In the genomic region with DNA sequence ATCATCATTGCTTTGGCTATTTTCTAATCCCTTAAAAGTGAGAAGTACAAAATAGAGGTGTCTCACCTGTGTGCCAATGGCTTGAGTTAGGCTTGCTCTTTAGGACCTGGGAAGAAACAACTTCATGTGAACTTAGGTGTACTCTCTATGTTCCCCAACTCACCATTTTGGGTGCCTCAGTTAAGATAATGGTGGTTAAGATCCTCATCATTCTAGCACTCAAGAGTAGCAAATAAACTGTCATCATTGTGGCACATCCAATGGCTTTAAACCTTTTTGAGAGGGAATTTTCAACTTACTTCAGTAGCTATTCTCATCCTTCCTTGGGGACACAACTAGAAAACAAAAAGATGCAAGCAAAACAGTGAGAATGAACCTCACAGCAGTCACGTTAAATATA, we compare ENCODE assay signal across 9 cellular contexts. TPM values are rescaled to one million over a fixed set of nuclear protein-coding genes. Genes with fewer than 3 reads are reported as not detected.
DNase-seq lines count a peak whose midpoint lies in the region; ATAC-seq and TF ChIP-seq lines count a peak whose summit lies in the region.
"Had no signal": no experiment of that assay in that cellular context is flagged by ENCODE, and none has a peak within 500 bp of the region (broad histone marks: within the 10 kb centered on the region; RNA-seq: fewer than 3 reads in every experiment).

No MANE protein-coding gene starts in this region.

- peak overlapping the region; percentile 49 to 79 for H3K4me3 ChIP-seq in CD4-positive, alpha-beta memory T cell (ENCODE audit: low read length in 2 of 2)
- peak overlapping the region; percentile 92 for H3K4me3 ChIP-seq in Loucy (ENCODE audit: low read length, poor library complexity, severe bottlenecking)
- peak overlapping the region; percentile 87 for H3K4me3 ChIP-seq in choroid plexus epithelial cell (ENCODE audit: low read depth, low read length)

- CTCF ChIA-PET in CD4-positive, alpha-beta memory T cell (lab: Charles Lee; ENCODE audit: partially characterized antibody): interaction anchor here (0.9 to 1.5 kb wide), 2 partner anchors 41 to 437 kb away, joined by 3 to 5 read pairs; no protein-coding TSS in a partner anchor

- peaks cover 43 to 73% of the 10 kb centered on the region in 2 donors for H3K36me3 Mint-ChIP-seq in CD4-positive, alpha-beta memory T cell
- peaks cover 7 to 58% (median 33%) of the 10 kb centered on the region in 3 donors for H3K36me3 Mint-ChIP-seq in naive thymus-derived CD8-positive, alpha-beta T cell

- ATAC-seq in naive thymus-derived CD8-positive, alpha-beta T cell: no peak

- peak overlapping the region; percentile 92 for H3K9ac ChIP-seq in Loucy (ENCODE audit: low read depth, low read length, poor library complexity, severe bottlenecking)

- intact Hi-C loops in CD4-positive, alpha-beta memory T cell (cut with micrococcal nuclease): loop anchor here (5.0 to 10.0 kb wide), 4 partner anchors 351 to 1156 kb away; partner anchors contain the start of gene MRPS14

- H3K9me2 ChIP-seq in Loucy (replicated peaks; ENCODE audit: low read depth, low read length): no peaks in the 10 kb centered on the region

- no peaks in the 10 kb centered on the region for H3K27me3 ChIP-seq in CD4-positive, alpha-beta memory T cell (ENCODE audit: insufficient read depth, low read length)
- peaks cover 8% of the 10 kb centered on the region for H3K27me3 ChIP-seq in Loucy (ENCODE audit: insufficient read depth, low read length, poor library complexity, severe bottlenecking)

- H3K4me1 ChIP-seq in CD4-positive, alpha-beta memory T cell (ENCODE audit: insufficient read depth, low read length): peaks cover 76% of the 10 kb centered on the region
- peaks cover 58% of the 10 kb centered on the region for H3K4me1 ChIP-seq in Loucy (ENCODE audit: insufficient read depth, low read length, poor library complexity, severe bottlenecking)

- H3K79me2 ChIP-seq in Loucy (ENCODE audit: insufficient read depth, low read length): peaks cover 59% of the 10 kb centered on the region

- peaks cover 50 to 83% (median 60%) of the 10 kb centered on the region in 4 donors for H3K4me1 Mint-ChIP-seq in CD4-positive, alpha-beta memory T cell
- H3K4me1 Mint-ChIP-seq in naive thymus-derived CD8-positive, alpha-beta T cell: peaks cover 28 to 74% (median 67%) of the 10 kb centered on the region in 4 donors

- H3K27ac Mint-ChIP-seq in CD4-positive, alpha-beta memory T cell: peak overlapping the region; percentile 94 to 99 (median 97)
- H3K27ac Mint-ChIP-seq in naive thymus-derived CD8-positive, alpha-beta T cell: peak overlapping the region; percentile 95 to 99 (median 98)

- H3K4me3 Mint-ChIP-seq in CD4-positive, alpha-beta memory T cell: peak overlapping the region; percentile 95 to 99 (median 96)
- H3K4me3 Mint-ChIP-seq in naive thymus-derived CD8-positive, alpha-beta T cell: peak overlapping the region; percentile 87 to 99 (median 97)

- peaks cover 0 to 8% (median 0%) of the 10 kb centered on the region in 8 donors for H3K9me3 Mint-ChIP-seq in CD4-positive, alpha-beta memory T cell
- H3K9me3 Mint-ChIP-seq in naive thymus-derived CD8-positive, alpha-beta T cell: no peaks in the 10 kb centered on the region

- no peaks in the 10 kb centered on the region for H3K27me3 Mint-ChIP-seq in CD4-positive, alpha-beta memory T cell
- no peaks in the 10 kb centered on the region for H3K27me3 Mint-ChIP-seq in naive thymus-derived CD8-positive, alpha-beta T cell

- no peak for DNase-seq in CD4-positive, alpha-beta memory T cell
- no peak for DNase-seq in choroid plexus epithelial cell (ENCODE audit: low read depth)
- DNase-seq in naive thymus-derived CD8-positive, alpha-beta T cell: no peak
- DNase-seq in NCI-H446 (lab: John Stamatoyannopoulos, UW): no peak
- no peak for DNase-seq in stimulated activated CD4-positive, alpha-beta T cell treated with anti-CD3 and anti-CD28 coated beads, Interleukin-2, amount 100 ng/mL, for 48 hours
- DNase-seq in COLO668 (lab: John Stamatoyannopoulos, UW; ENCODE audit: unreplicated experiment): no peak
- no peak for DNase-seq in SIG-M5 (lab: John Stamatoyannopoulos, UW)
- DNase-seq: stimulated activated naive CD4-positive, alpha-beta T cell treated with Interleukin-2 at 50 U/mL for 16 hours had no signal

- H3K27ac ChIP-seq in CD4-positive, alpha-beta memory T cell (ENCODE audit: low read depth, low read length): peak overlapping the region; percentile 89

- peaks cover 25% of the 10 kb centered on the region for H3F3A ChIP-seq in Loucy (ENCODE audit: low read depth)

- H3K4me2 ChIP-seq in Loucy (ENCODE audit: low read depth, low read length, poor library complexity, severe bottlenecking): peak overlapping the region; percentile 92

- POLR2A ChIA-PET in CD4-positive, alpha-beta memory T cell (lab: Charles Lee; ENCODE audit: partially characterized antibody): interaction anchor here (1.1 to 7.0 kb wide), 5 partner anchors 12 to 1133 kb away, joined by 4 to 81 read pairs (median 56); partner anchors contain the start of genes CACYBP, CENPL, DARS2 and KLHL20
- POLR2A ChIA-PET in naive thymus-derived CD8-positive, alpha-beta T cell (lab: Charles Lee): interaction anchor here (0.7 to 2.7 kb wide), 4 partner anchors 9 to 437 kb away, joined by 3 to 26 read pairs (median 4); partner anchors contain the start of gene PRDX6

- H3K9me3 ChIP-seq in CD4-positive, alpha-beta memory T cell (ENCODE audit: control insufficient read depth in 1 of 2, low read length in 2 of 2): no peaks in the 10 kb centered on the region
- H3K9me3 ChIP-seq in Loucy (ENCODE audit: insufficient read depth, low read depth, low read length): no peaks in the 10 kb centered on the region

- peaks cover 51% of the 10 kb centered on the region for H4K20me1 ChIP-seq in Loucy (ENCODE audit: insufficient read depth, low read length, poor library complexity, severe bottlenecking)

- TF ChIP-seq CTCF in Loucy (conservative IDR thresholded peaks at IDR 0.05; ENCODE audit: low read length): no peak
- TF ChIP-seq CTCF in choroid plexus epithelial cell (conservative IDR thresholded peaks at IDR 0.05; ENCODE audit: low read depth, low read length): no peak

- peaks cover 43% of the 10 kb centered on the region for H3K36me3 ChIP-seq in CD4-positive, alpha-beta memory T cell (ENCODE audit: insufficient read depth, low read length)
- peaks cover 47% of the 10 kb centered on the region for H3K36me3 ChIP-seq in Loucy (ENCODE audit: insufficient read depth, low read length)

- H2AFZ ChIP-seq in Loucy (ENCODE audit: low read length): no peak overlapping the region

RNA-seq across cellular contexts. Expression of gene GAS5, which starts 1.3 kb away (rescaled TPM):
- total RNA-seq in CD4-positive, alpha-beta memory T cell: 100 to 1,000 TPM; 676 to 709 TPM
- polyA plus RNA-seq in CD4-positive, alpha-beta memory T cell: 100 to 1,000 TPM; 312 to 395 TPM
- 1,000 to 10,000 TPM; 1,055 to 1,075 TPM for total RNA-seq in naive thymus-derived CD8-positive, alpha-beta T cell
- polyA plus RNA-seq in naive thymus-derived CD8-positive, alpha-beta T cell: 100 to 1,000 TPM; 503 to 660 (median 547) TPM

RNA-seq across cellular contexts. Expression of gene ZBTB37, which starts 1.7 kb away (rescaled TPM):
- total RNA-seq in CD4-positive, alpha-beta memory T cell: 10 to 100 TPM; 24.3 to 26.5 TPM
- 1 to 10 TPM in 1 of 2 donors, under 1 TPM in 1; 0.95 to 2.2 TPM for polyA plus RNA-seq in CD4-positive, alpha-beta memory T cell
- 10 to 100 TPM; 27.9 to 28.8 TPM for total RNA-seq in naive thymus-derived CD8-positive, alpha-beta T cell
- polyA plus RNA-seq in naive thymus-derived CD8-positive, alpha-beta T cell: 1 to 10 TPM; 1.9 to 2.1 (median 1.9) TPM

RNA-seq across cellular contexts. Expression of gene CENPL, which starts 41.8 kb away (rescaled TPM):
- 10 to 100 TPM in 1 of 2 experiments, 1 to 10 TPM in 1; 9.0 to 10.2 TPM for total RNA-seq in CD4-positive, alpha-beta memory T cell
- polyA plus RNA-seq in CD4-positive, alpha-beta memory T cell: 1 to 10 TPM; 6.1 to 7.0 TPM
- total RNA-seq in naive thymus-derived CD8-positive, alpha-beta T cell: 10 to 100 TPM; 14.2 to 16.6 TPM
- 1 to 10 TPM; 4.4 to 9.2 (median 7.0) TPM for polyA plus RNA-seq in naive thymus-derived CD8-positive, alpha-beta T cell

RNA-seq across cellular contexts. Expression of gene DARS2, which starts 42.0 kb away (rescaled TPM):
- total RNA-seq in CD4-positive, alpha-beta memory T cell: 10 to 100 TPM; 13.4 to 13.5 TPM
- polyA plus RNA-seq in CD4-positive, alpha-beta memory T cell: 1 to 10 TPM; 3.6 to 9.7 TPM
- 10 to 100 TPM; 12.6 TPM for total RNA-seq in naive thymus-derived CD8-positive, alpha-beta T cell
- polyA plus RNA-seq in naive thymus-derived CD8-positive, alpha-beta T cell: 10 to 100 TPM in 1 of 3 donors, 1 to 10 TPM in 2; 6.7 to 12.1 (median 7.3) TPM

RNA-seq across cellular contexts. Expression of gene SERPINC1, which starts 50.7 kb away (rescaled TPM):
- total RNA-seq in CD4-positive, alpha-beta memory T cell: not detected
- not detected for polyA plus RNA-seq in CD4-positive, alpha-beta memory T cell
- under 1 TPM in 1 of 2 experiments, not detected in 1; 0.44 TPM for total RNA-seq in naive thymus-derived CD8-positive, alpha-beta T cell
- under 1 TPM in 1 of 3 donors, not detected in 2; 0.80 TPM for polyA plus RNA-seq in naive thymus-derived CD8-positive, alpha-beta T cell
